8 cellular contexts compared by ENCODE assay signal in genomic region chr12:55724226-55724939, GRCh38. TPM values are rescaled to one million over a fixed set of nuclear protein-coding genes. Genes with fewer than 3 reads are reported as not detected.
DNase-seq lines count a peak whose midpoint lies in the region; ATAC-seq and TF ChIP-seq lines count a peak whose summit lies in the region.

No MANE protein-coding gene starts in this region.

- H3K4me2 ChIP-seq in SK-N-SH (no peak overlapping the region), hepatocyte (no peak overlapping the region)

- peak; percentile 76 for DNase-seq in ELR (ENCODE audit: low read depth)
- peak; percentile 71 for DNase-seq in SK-N-SH
- DNase-seq in ascending aorta (ENCODE audit: low spot score in 2 of 2), result peak; percentile 39 to 88
- peak; percentile 79 for DNase-seq in hepatocyte (ENCODE audit: low spot score)
- DNase-seq in spleen, result peak; percentile 91
- DNase-seq in A172 (ENCODE audit: low spot score), result no peak

- 49% methylated on average over 6 of the region's 11 CpGs for WGBS in SK-N-SH (ENCODE audit: low lambda C conversion rate)
- WGBS in hepatocyte (ENCODE audit: low lambda C conversion rate, missing lambda C conversion rate), result 71% methylated on average over 11 of the region's 11 CpGs
- WGBS in spleen, 5 donors, result 34 to 62% (median 57%) methylated on average over 7 to 11 of the region's 11 CpGs

- no peak for TF ChIP-seq POLR2A in spleen (IDR thresholded peaks at IDR 0.05)

- TF ChIP-seq CTCF in SK-N-SH (IDR thresholded peaks at IDR 0.05) (peak; percentile 68), ascending aorta (IDR thresholded peaks at IDR 0.05) (peak; percentile 64 to 69 (median 68)), hepatocyte (IDR thresholded peaks at IDR 0.05; ENCODE audit: poor library complexity) (peak; percentile 56), spleen (IDR thresholded peaks at IDR 0.05 in 8 of 11, conservative IDR thresholded peaks at IDR 0.05 in 3 of 11) (peak in 10 of 11 experiments; percentile 33 to 76 (median 60))

- POLR2A ChIA-PET in SK-N-SH (lab: Yijun Ruan, JAX), result interaction anchor here (0.7 to 1.3 kb wide), 2 partner anchors 13 to 93 kb away, joined by 3 to 6 read pairs; partner anchors contain the start of genes ORMDL2 and SARNP

- H3K36me3 ChIP-seq in SK-N-SH (replicated peaks in 1 of 2; ENCODE audit: control insufficient read depth in 1 of 2, insufficient read depth in 2 of 2, low read length in 1 of 2) (peaks cover 34 to 36% of the 10 kb centered on the region in 2 experiments), ascending aorta (peaks cover 19 to 39% of the 10 kb centered on the region in 2 donors), hepatocyte (replicated peaks; ENCODE audit: insufficient read depth, low read depth) (no peaks in the 10 kb centered on the region), spleen (peaks cover 0 to 82% (median 46%) of the 10 kb centered on the region in 6 donors)

- H3K9me3 ChIP-seq in SK-N-SH, result no peaks in the 10 kb centered on the region
- H3K9me3 ChIP-seq in ascending aorta, result no peaks in the 10 kb centered on the region
- no peaks in the 10 kb centered on the region for H3K9me3 ChIP-seq in hepatocyte (ENCODE audit: low read depth)
- no peaks in the 10 kb centered on the region for H3K9me3 ChIP-seq in spleen

- intact Hi-C loops in ascending aorta (cut with DNase I) (loop anchor here (5.0 to 10.0 kb wide), 2 partner anchors 67 to 1300 kb away; no protein-coding TSS in a partner anchor), spleen (cut with DNase I; ENCODE audit: low total_unique reads) (no loop called here)

- H4K20me1 ChIP-seq in SK-N-SH (ENCODE audit: insufficient read depth) (peaks cover 51% of the 10 kb centered on the region), hepatocyte (ENCODE audit: insufficient read depth, poor library complexity, severe bottlenecking) (peaks cover 26% of the 10 kb centered on the region)

- no peak for ATAC-seq in HG02870 (IDR thresholded peaks at IDR 0.05; ENCODE audit: unreplicated experiment)

- H3K9ac ChIP-seq in SK-N-SH, result no peak overlapping the region

- H3K4me3 ChIP-seq in SK-N-SH (ENCODE audit: low read depth in 2 of 2, low read length in 1 of 2), result no peak overlapping the region
- no peak overlapping the region for H3K4me3 ChIP-seq in ascending aorta
- H3K4me3 ChIP-seq in hepatocyte, result no peak overlapping the region
- H3K4me3 ChIP-seq in spleen, result no peak overlapping the region

- peaks cover 34% of the 10 kb centered on the region for H3K79me2 ChIP-seq in SK-N-SH (ENCODE audit: insufficient read depth)
- peaks cover 40% of the 10 kb centered on the region for H3K79me2 ChIP-seq in hepatocyte

- peak overlapping the region in 1 of 2 experiments; percentile 6; a peak in 1 of 4 replicates for H3K27ac ChIP-seq in SK-N-SH (ENCODE audit: low read depth in 2 of 2, low read length in 1 of 2)
- H3K27ac ChIP-seq in ascending aorta, result peak overlapping the region; percentile 54 to 63
- peak overlapping the region; percentile 35 for H3K27ac ChIP-seq in hepatocyte
- H3K27ac ChIP-seq in spleen, result peak overlapping the region in 5 of 8 donors; percentile 15 to 64 (median 35)

- H3K4me1 ChIP-seq in SK-N-SH (ENCODE audit: control insufficient read depth in 1 of 2, insufficient read depth in 2 of 2, low read depth in 1 of 2, low read length in 1 of 2) (peaks cover 11 to 40% of the 10 kb centered on the region in 2 experiments; a peak in 3 of 4 replicates), ascending aorta (peaks cover 28 to 55% of the 10 kb centered on the region in 2 donors), hepatocyte (ENCODE audit: insufficient read depth) (peaks cover 20% of the 10 kb centered on the region), spleen (peaks cover 34 to 92% (median 67%) of the 10 kb centered on the region in 6 donors)

- H2AFZ ChIP-seq in SK-N-SH (ENCODE audit: low read depth) (no peak overlapping the region), hepatocyte (no peak overlapping the region)

- TF ChIP-seq RAD21 in Ishikawa (IDR thresholded peaks at IDR 0.05; ENCODE audit: low read depth), result peak; percentile 79
- peak; percentile 79 for TF ChIP-seq RAD21 in SK-N-SH (IDR thresholded peaks at IDR 0.05; ENCODE audit: low read length)

- H3K27me3 ChIP-seq in SK-N-SH (ENCODE audit: insufficient read depth) (no peaks in the 10 kb centered on the region), ascending aorta (no peaks in the 10 kb centered on the region), hepatocyte (no peaks in the 10 kb centered on the region), spleen (replicated peaks in 1 of 7) (no peaks in the 10 kb centered on the region)

- no peaks in the 10 kb centered on the region for H3K9me2 ChIP-seq in SK-N-SH
- H3K9me2 ChIP-seq in hepatocyte (replicated peaks; ENCODE audit: insufficient read depth), result no peaks in the 10 kb centered on the region

- no peak for TF ChIP-seq EP300 in Ishikawa (IDR thresholded peaks at IDR 0.05; ENCODE audit: borderline replicate concordance)
- TF ChIP-seq EP300 in SK-N-SH (IDR thresholded peaks at IDR 0.05; ENCODE audit: borderline replicate concordance in 1 of 2, low read depth in 1 of 2, low read length in 1 of 2), result no peak

- H3F3A ChIP-seq in SK-N-SH (replicated peaks; ENCODE audit: insufficient read depth), result peaks cover 55% of the 10 kb centered on the region

- CTCF ChIA-PET in SK-N-SH (lab: Yijun Ruan, JAX), result interaction anchor here (0.6 to 11.2 kb wide), 14 partner anchors 8 to 383 kb away, joined by 3 to 202 read pairs (median 4); partner anchors contain the start of genes BLOC1S1 and ITGA7

TF ChIP-seq in Ishikawa, 13 proteins besides CTCF, POLR2A, EP300 and RAD21 (continues in another document):
- TF ChIP-seq FOXM1 (IDR thresholded peaks at IDR 0.05; ENCODE audit: borderline replicate concordance, low read depth) (no peak), NFIC (IDR thresholded peaks at IDR 0.05) (no peak), TCF12 (IDR thresholded peaks at IDR 0.05; ENCODE audit: low read depth) (no peak), EGR1 (IDR thresholded peaks at IDR 0.05) (no peak), TAF1 (IDR thresholded peaks at IDR 0.05; ENCODE audit: low read depth) (no peak), MAX (IDR thresholded peaks at IDR 0.05) (no peak), TEAD4 (IDR thresholded peaks at IDR 0.05) (no peak), CREB1 (IDR thresholded peaks at IDR 0.05; ENCODE audit: low read depth) (no peak)

TF ChIP-seq in SK-N-SH, 30 proteins besides CTCF, POLR2A, EP300 and RAD21 (continues in another document):
- TF ChIP-seq FOXM1 (IDR thresholded peaks at IDR 0.05; ENCODE audit: low read depth) (no peak), TCF12 (IDR thresholded peaks at IDR 0.05) (no peak), JUND (IDR thresholded peaks at IDR 0.05) (no peak), RFX5 (IDR thresholded peaks at IDR 0.05; ENCODE audit: low read length) (no peak), NFIC (IDR thresholded peaks at IDR 0.05; ENCODE audit: borderline replicate concordance) (no peak), TAF1 (IDR thresholded peaks at IDR 0.05; ENCODE audit: borderline replicate concordance, low read depth, low read length) (no peak), MAX (IDR thresholded peaks at IDR 0.05; ENCODE audit: low read depth) (no peak)

RNA-seq across cellular contexts. Expression of gene RDH5, which starts 4.2 kb away (rescaled TPM):
- polyA plus RNA-seq in SK-N-SH (2012; rRNA removed), result 5.2 and 5.4 TPM in 2 replicates
- polyA plus RNA-seq in SK-N-SH (2012; cell fraction: cytosol; rRNA removed), result 1.6 and 1.7 TPM in 2 replicates
- 46.0 and 49.7 TPM in 2 replicates for polyA plus RNA-seq in SK-N-SH (2012; cell fraction: nucleus; rRNA removed)
- 3.6 TPM for total RNA-seq in ascending aorta
- 36.2 and 48.7 TPM in 2 replicates for total RNA-seq in hepatocyte
- polyA plus RNA-seq in hepatocyte, result 38.0 and 43.7 TPM in 2 replicates
- 10 to 100 TPM in 5 of 7 donors, 1 to 10 TPM in 2; 7.4 to 17.4 (median 15.5) TPM for total RNA-seq in spleen
- polyA plus RNA-seq in spleen, result 10 to 100 TPM in 1 of 3 donors, 1 to 10 TPM in 2; 4.7 to 12.1 (median 9.9) TPM
- 2.7 and 7.5 TPM in 2 replicates for total RNA-seq in A172 (2014; rRNA removed; shearing (Covaris generic))

RNA-seq across cellular contexts. Expression of gene CD63, which starts 4.4 kb away (rescaled TPM):
- 1,022 and 1,465 TPM in 2 replicates for polyA plus RNA-seq in SK-N-SH (2012; rRNA removed)
- polyA plus RNA-seq in SK-N-SH (2012; cell fraction: cytosol; rRNA removed), result 1,236 and 1,638 TPM in 2 replicates
- 454 and 623 TPM in 2 replicates for polyA plus RNA-seq in SK-N-SH (2012; cell fraction: nucleus; rRNA removed)
- total RNA-seq in ascending aorta, result 566 TPM
- total RNA-seq in hepatocyte, result 1,401 and 1,504 TPM in 2 replicates
- 2,624 and 2,749 TPM in 2 replicates for polyA plus RNA-seq in hepatocyte
- total RNA-seq in spleen, result 100 to 1,000 TPM; 440 to 750 (median 627) TPM
- 100 to 1,000 TPM; 395 to 693 (median 509) TPM for polyA plus RNA-seq in spleen
- 1,213 and 1,362 TPM in 2 replicates for total RNA-seq in A172 (2014; rRNA removed; shearing (Covaris generic))

RNA-seq across cellular contexts. Expression of gene BLOC1S1, which starts 8.5 kb away (rescaled TPM):
- polyA plus RNA-seq in SK-N-SH (2012; rRNA removed), result 277 and 331 TPM in 2 replicates
- 243 and 313 TPM in 2 replicates for polyA plus RNA-seq in SK-N-SH (2012; cell fraction: cytosol; rRNA removed)
- polyA plus RNA-seq in SK-N-SH (2012; cell fraction: nucleus; rRNA removed), result 89.7 and 130 TPM in 2 replicates
- total RNA-seq in ascending aorta, result 57.2 TPM
- 159 and 177 TPM in 2 replicates for total RNA-seq in hepatocyte
- polyA plus RNA-seq in hepatocyte, result 227 and 236 TPM in 2 replicates
- total RNA-seq in spleen, result 100 to 1,000 TPM; 113 to 228 (median 141) TPM
- polyA plus RNA-seq in spleen, result 100 to 1,000 TPM; 278 to 304 (median 282) TPM
- total RNA-seq in A172 (2014; rRNA removed; shearing (Covaris generic)), result 96.1 and 135 TPM in 2 replicates

RNA-seq across cellular contexts. Expression of gene ITGA7, which starts 16.7 kb away (rescaled TPM):
- polyA plus RNA-seq in SK-N-SH (2012; rRNA removed) (17.6 and 19.7 TPM in 2 replicates), hepatocyte (18.9 and 22.8 TPM in 2 replicates), spleen (10 to 100 TPM in 1 of 3 donors, 1 to 10 TPM in 2; 4.4 to 18.0 (median 8.6) TPM)
- polyA plus RNA-seq in SK-N-SH (2012; cell fraction: cytosol; rRNA removed), result 7.3 and 9.1 TPM in 2 replicates
- polyA plus RNA-seq in SK-N-SH (2012; cell fraction: nucleus; rRNA removed), result 71.0 and 80.7 TPM in 2 replicates
- total RNA-seq in ascending aorta (246 TPM), hepatocyte (13.0 and 15.2 TPM in 2 replicates), spleen (10 to 100 TPM; 13.8 to 93.2 (median 24.7) TPM)
- 7.8 and 10.7 TPM in 2 replicates for total RNA-seq in A172 (2014; rRNA removed; shearing (Covaris generic))

RNA-seq across cellular contexts. Expression of gene GDF11, which starts 18.5 kb away (rescaled TPM):
- 6.9 and 9.4 TPM in 2 replicates for polyA plus RNA-seq in SK-N-SH (2012; rRNA removed)
- polyA plus RNA-seq in SK-N-SH (2012; cell fraction: cytosol; rRNA removed), result 5.3 and 8.8 TPM in 2 replicates
- polyA plus RNA-seq in SK-N-SH (2012; cell fraction: nucleus; rRNA removed), result 7.2 and 8.0 TPM in 2 replicates
- 1.6 TPM for total RNA-seq in ascending aorta
- 7.9 and 10.8 TPM in 2 replicates for total RNA-seq in hepatocyte
- polyA plus RNA-seq in hepatocyte, result 3.7 and 4.1 TPM in 2 replicates
- total RNA-seq in spleen, result 10 to 100 TPM in 5 of 7 donors, 1 to 10 TPM in 2; 6.1 to 14.5 (median 10.7) TPM
- 1 to 10 TPM; 3.5 to 5.5 (median 4.0) TPM for polyA plus RNA-seq in spleen
- 2.6 and 7.0 TPM in 2 replicates for total RNA-seq in A172 (2014; rRNA removed; shearing (Covaris generic))
